8 cellular contexts compared by ENCODE assay signal in genomic region chrX:41275661-41276609, GRCh38. TPM values are rescaled to one million over a fixed set of nuclear protein-coding genes. Genes with fewer than 3 reads are reported as not detected.
DNase-seq lines count a peak whose midpoint lies in the region; ATAC-seq and TF ChIP-seq lines count a peak whose summit lies in the region.

No MANE protein-coding gene starts in this region.

- no peak for TF ChIP-seq EP300 in transverse colon (IDR thresholded peaks at IDR 0.05; ENCODE audit: low read depth)

- in situ Hi-C loops in transverse colon (cut with MboI; ENCODE audit: low pct_ligation_motif_present in 1 of 4, low pct_unique_long_range_greater_than_20kb in 1 of 4, low sequenced_read_pairs in 3 of 4): loop anchor here in 1 of 4 donors (25.0 kb wide), 1 partner anchor 486 kb away; no protein-coding TSS in a partner anchor

- H3K27ac ChIP-seq in Peyer's patch (peak overlapping the region in 3 of 4 donors; percentile 43 to 57 (median 52)), neutrophil (peak overlapping the region; percentile 45), transverse colon (peak overlapping the region; percentile 40 to 74 (median 70))

- intact Hi-C loops in transverse colon (cut with DNase I; ENCODE audit: low total_unique reads): loop anchor here (10.0 kb wide), 1 partner anchor 59 kb away; the partner anchor contains the start of gene DDX3X

- H3K27me3 ChIP-seq in Peyer's patch (no peaks in the 10 kb centered on the region), neutrophil (no peaks in the 10 kb centered on the region), transverse colon (no peaks in the 10 kb centered on the region)

- CTCF ChIA-PET in activated naive CD4-positive, alpha-beta T cell treated with anti-CD3 and anti-CD28 coated beads, Interleukin-2, amount 10 ng/mL, durations not matched to agents 7 days and 5 days (lab: Charles Lee): interaction anchor here (0.8 kb wide), 1 partner anchor 485 kb away, joined by 3 read pairs; no protein-coding TSS in a partner anchor

- TF ChIP-seq POLR2A in Peyer's patch (IDR thresholded peaks at IDR 0.05) (no peak), transverse colon (IDR thresholded peaks at IDR 0.05) (no peak)

- H3K9me3 ChIP-seq in Peyer's patch (no peaks in the 10 kb centered on the region), neutrophil (no peaks in the 10 kb centered on the region), transverse colon (no peaks in the 10 kb centered on the region)

- peak overlapping the region; percentile 72 for H3K4me3 Mint-ChIP-seq in activated naive CD4-positive, alpha-beta T cell treated with anti-CD3 and anti-CD28 coated beads, Interleukin-2, amount 10 ng/mL, durations not matched to agents 7 days and 5 days

- no peaks in the 10 kb centered on the region for H3K9me3 Mint-ChIP-seq in activated naive CD4-positive, alpha-beta T cell treated with anti-CD3 and anti-CD28 coated beads, Interleukin-2, amount 10 ng/mL, durations not matched to agents 7 days and 5 days

- ATAC-seq in HG03439 (IDR thresholded peaks at IDR 0.05; ENCODE audit: unreplicated experiment) (peak; percentile 51), HG03457 (IDR thresholded peaks at IDR 0.05; ENCODE audit: unreplicated experiment) (no peak)

- H3K36me3 ChIP-seq in Peyer's patch (no peaks in the 10 kb centered on the region), neutrophil (no peaks in the 10 kb centered on the region), transverse colon (no peaks in the 10 kb centered on the region)

- H3K27ac Mint-ChIP-seq in activated naive CD4-positive, alpha-beta T cell treated with anti-CD3 and anti-CD28 coated beads, Interleukin-2, amount 10 ng/mL, durations not matched to agents 7 days and 5 days: peak overlapping the region; percentile 82

- peak; percentile 57 to 77 (median 65) for DNase-seq in Peyer's patch
- DNase-seq in activated naive CD4-positive, alpha-beta T cell treated with anti-CD3 and anti-CD28 coated beads, Interleukin-2, amount 10 ng/mL, durations not matched to agents 7 days and 5 days: peak; percentile 68
- peak; percentile 66 for DNase-seq in glomerular visceral epithelial cell (ENCODE audit: extremely low spot score)
- DNase-seq in transverse colon: peak; percentile 62

- H3K4me1 ChIP-seq in Peyer's patch (peaks cover 0 to 5% (median 0%) of the 10 kb centered on the region in 4 donors), neutrophil (ENCODE audit: control insufficient read depth in 1 of 2, insufficient read depth in 1 of 2, low read depth in 1 of 2, low read length in 1 of 2) (peaks cover 10 to 12% of the 10 kb centered on the region in 2 experiments), transverse colon (peaks cover 4 to 12% (median 7%) of the 10 kb centered on the region in 4 donors)

- peaks cover 17% of the 10 kb centered on the region for H3K4me1 Mint-ChIP-seq in activated naive CD4-positive, alpha-beta T cell treated with anti-CD3 and anti-CD28 coated beads, Interleukin-2, amount 10 ng/mL, durations not matched to agents 7 days and 5 days

- H3K27me3 Mint-ChIP-seq in activated naive CD4-positive, alpha-beta T cell treated with anti-CD3 and anti-CD28 coated beads, Interleukin-2, amount 10 ng/mL, durations not matched to agents 7 days and 5 days: no peaks in the 10 kb centered on the region

- H3K36me3 Mint-ChIP-seq in activated naive CD4-positive, alpha-beta T cell treated with anti-CD3 and anti-CD28 coated beads, Interleukin-2, amount 10 ng/mL, durations not matched to agents 7 days and 5 days: no peaks in the 10 kb centered on the region

- 0 to 6% methylated on average over 2 to 29 of the region's 54 CpGs for WGBS in transverse colon (ENCODE audit: low coverage in 1 of 2), 2 donors

- H3K4me3 ChIP-seq in Peyer's patch (peak overlapping the region; percentile 41 to 58 (median 52)), neutrophil (ENCODE audit: low read depth in 1 of 2, low read length in 1 of 2) (peak overlapping the region; percentile 62 to 67), transverse colon (peak overlapping the region; percentile 25 to 57 (median 32))

- TF ChIP-seq CTCF in GM12873 (IDR thresholded peaks at IDR 0.05; ENCODE audit: insufficient read depth, low read depth, low read length, missing control alignments) (peak; percentile 69), Peyer's patch (IDR thresholded peaks at IDR 0.05) (peak; percentile 10 to 56 (median 38)), neutrophil (IDR thresholded peaks at IDR 0.05) (peak; percentile 43), transverse colon (IDR thresholded peaks at IDR 0.05) (peak; percentile 14 to 41 (median 34))

RNA-seq across cellular contexts. Expression of gene DDX3X, which starts 58.0 kb away (rescaled TPM):
- 100 to 1,000 TPM; 152 to 215 (median 179) TPM for total RNA-seq in Peyer's patch
- total RNA-seq in transverse colon: 100 to 1,000 TPM; 133 to 242 (median 165) TPM
